ENCODE assay signal across 9 cellular contexts in genomic region chr6:7085911-7086310, GRCh38. TPM values are rescaled to one million over a fixed set of nuclear protein-coding genes. Genes with fewer than 3 reads are reported as not detected.
DNase-seq lines count a peak whose midpoint lies in the region; ATAC-seq and TF ChIP-seq lines count a peak whose summit lies in the region.
"Had no signal": no experiment of that assay in that cellular context is flagged by ENCODE, and none has a peak within 500 bp of the region (broad histone marks: within the 10 kb centered on the region; RNA-seq: fewer than 3 reads in every experiment).

No MANE protein-coding gene starts in this region.

- H3K9me3 ChIP-seq in CD4-positive, CD25-positive, alpha-beta regulatory T cell (ENCODE audit: control insufficient read depth in 2 of 2, low read length in 2 of 2), result no peaks in the 10 kb centered on the region
- H3K9me3 ChIP-seq in spleen, result no peaks in the 10 kb centered on the region
- H3K9me3 ChIP-seq: HAP-1 had no signal

- DNase-seq in CD4-positive, CD25-positive, alpha-beta regulatory T cell, result no peak
- DNase-seq in spleen (no peak), osteocyte (ENCODE audit: extremely low spot score, unreplicated experiment) (no peak), nephron progenitor cell (no peak), T1000 (lab: John Stamatoyannopoulos, UW) (no peak)

- intact Hi-C loops in dendritic cell treated with granulocyte-macrophage colony-stimulating factor and Interleukin-4, amounts not matched to agents 40 ng/mL and 50 ng/mL, for 4 days (cut with micrococcal nuclease), result no loop called here
- intact Hi-C loops in spleen (cut with DNase I; ENCODE audit: low total_unique reads), result no loop called here

- H3K79me2 ChIP-seq in KMS-11 (ENCODE audit: insufficient read depth, low read depth), result no peaks in the 10 kb centered on the region

- peaks cover 12 to 35% (median 22%) of the 10 kb centered on the region in 4 donors for H3K4me1 Mint-ChIP-seq in CD4-positive, CD25-positive, alpha-beta regulatory T cell
- H3K4me1 Mint-ChIP-seq in dendritic cell treated with granulocyte-macrophage colony-stimulating factor and Interleukin-4, amounts not matched to agents 40 ng/mL and 50 ng/mL, for 4 days (ENCODE audit: low read depth), result peaks cover 32% of the 10 kb centered on the region
- H3K4me1 Mint-ChIP-seq in osteocyte (ENCODE audit: unreplicated experiment), result peaks cover 22% of the 10 kb centered on the region
- peaks cover 22% of the 10 kb centered on the region for H3K4me1 Mint-ChIP-seq in nephron progenitor cell

- peak overlapping the region; percentile 81; the same call in 1 of the 2 replicates for H3K4me2 ChIP-seq in KMS-11

- H3K27ac ChIP-seq in CD4-positive, CD25-positive, alpha-beta regulatory T cell (ENCODE audit: insufficient read depth, low read length, poor library complexity, severe bottlenecking), result no peak overlapping the region
- no peak overlapping the region; the same call in 1 of the 2 replicates for H3K27ac ChIP-seq in KMS-11
- H3K27ac ChIP-seq in spleen, result peak overlapping the region; percentile 51 to 80 (median 72)

- peak overlapping the region in 2 of 3 donors; percentile 87 to 92 for H3K27ac Mint-ChIP-seq in CD4-positive, CD25-positive, alpha-beta regulatory T cell
- H3K27ac Mint-ChIP-seq in dendritic cell treated with granulocyte-macrophage colony-stimulating factor and Interleukin-4, amounts not matched to agents 40 ng/mL and 50 ng/mL, for 4 days, result peak overlapping the region; percentile 81
- no peak overlapping the region for H3K27ac Mint-ChIP-seq in osteocyte (ENCODE audit: unreplicated experiment)
- no peak overlapping the region for H3K27ac Mint-ChIP-seq in nephron progenitor cell

- 62 to 90% (median 70%) methylated on average over 1 of the region's 1 CpG for WGBS in spleen, 5 donors

- no peak for ATAC-seq in CD4-positive, CD25-positive, alpha-beta regulatory T cell (ENCODE audit: low read depth in 2 of 2)
- ATAC-seq in GM19043 (IDR thresholded peaks at IDR 0.05; ENCODE audit: low read depth, unreplicated experiment), result peak; percentile 42

- H3K27me3 Mint-ChIP-seq in CD4-positive, CD25-positive, alpha-beta regulatory T cell, result peaks cover 21% of the 10 kb centered on the region
- no peaks in the 10 kb centered on the region for H3K27me3 Mint-ChIP-seq in dendritic cell treated with granulocyte-macrophage colony-stimulating factor and Interleukin-4, amounts not matched to agents 40 ng/mL and 50 ng/mL, for 4 days
- H3K27me3 Mint-ChIP-seq in osteocyte (ENCODE audit: unreplicated experiment) (no peaks in the 10 kb centered on the region), nephron progenitor cell (ENCODE audit: low read depth, poor library complexity) (no peaks in the 10 kb centered on the region)

- H3K9me3 Mint-ChIP-seq in CD4-positive, CD25-positive, alpha-beta regulatory T cell, result peaks cover 0 to 1% (median 0%) of the 10 kb centered on the region in 7 donors
- no peaks in the 10 kb centered on the region for H3K9me3 Mint-ChIP-seq in dendritic cell treated with granulocyte-macrophage colony-stimulating factor and Interleukin-4, amounts not matched to agents 40 ng/mL and 50 ng/mL, for 4 days
- no peaks in the 10 kb centered on the region for H3K9me3 Mint-ChIP-seq in osteocyte (ENCODE audit: unreplicated experiment)
- H3K9me3 Mint-ChIP-seq in nephron progenitor cell, result no peaks in the 10 kb centered on the region

- H3K36me3 ChIP-seq in CD4-positive, CD25-positive, alpha-beta regulatory T cell (ENCODE audit: control insufficient read depth, insufficient read depth, low read length), result no peaks in the 10 kb centered on the region
- no peaks in the 10 kb centered on the region for H3K36me3 ChIP-seq in KMS-11 (ENCODE audit: insufficient read depth)
- no peaks in the 10 kb centered on the region for H3K36me3 ChIP-seq in spleen
- H3K36me3 ChIP-seq: HAP-1 had no signal

- H3K4me1 ChIP-seq in CD4-positive, CD25-positive, alpha-beta regulatory T cell (ENCODE audit: control insufficient read depth, insufficient read depth, low read length, poor library complexity, severe bottlenecking), result peaks cover 22% of the 10 kb centered on the region
- H3K4me1 ChIP-seq in KMS-11 (ENCODE audit: low read depth, poor library complexity, severe bottlenecking), result peaks cover 35% of the 10 kb centered on the region
- peaks cover 15 to 32% (median 26%) of the 10 kb centered on the region in 6 donors for H3K4me1 ChIP-seq in spleen

- H3K4me3 Mint-ChIP-seq in CD4-positive, CD25-positive, alpha-beta regulatory T cell, result peak overlapping the region in 2 of 4 donors; percentile 85 to 89
- no peak overlapping the region for H3K4me3 Mint-ChIP-seq in dendritic cell treated with granulocyte-macrophage colony-stimulating factor and Interleukin-4, amounts not matched to agents 40 ng/mL and 50 ng/mL, for 4 days
- H3K4me3 Mint-ChIP-seq in osteocyte (ENCODE audit: unreplicated experiment) (no peak overlapping the region), nephron progenitor cell (no peak overlapping the region)

- no peak for TF ChIP-seq CTCF in KMS-11 (conservative IDR thresholded peaks at IDR 0.05; ENCODE audit: low read depth, low read length)
- TF ChIP-seq CTCF in spleen (IDR thresholded peaks at IDR 0.05 in 8 of 11, conservative IDR thresholded peaks at IDR 0.05 in 3 of 11), result no peak
- TF ChIP-seq CTCF in osteocyte (IDR thresholded peaks at IDR 0.05), result no peak
- no peak for TF ChIP-seq CTCF in nephron progenitor cell (IDR thresholded peaks at IDR 0.05)

- no peak for TF ChIP-seq POLR2A in spleen (IDR thresholded peaks at IDR 0.05)

- no peaks in the 10 kb centered on the region for H3K36me3 Mint-ChIP-seq in CD4-positive, CD25-positive, alpha-beta regulatory T cell
- H3K36me3 Mint-ChIP-seq in dendritic cell treated with granulocyte-macrophage colony-stimulating factor and Interleukin-4, amounts not matched to agents 40 ng/mL and 50 ng/mL, for 4 days (ENCODE audit: low read depth), result peaks cover 23% of the 10 kb centered on the region
- no peaks in the 10 kb centered on the region for H3K36me3 Mint-ChIP-seq in osteocyte (ENCODE audit: unreplicated experiment)
- H3K36me3 Mint-ChIP-seq in nephron progenitor cell (ENCODE audit: low read depth), result no peaks in the 10 kb centered on the region

- H3K9ac ChIP-seq in KMS-11, result no peak overlapping the region

- no peaks in the 10 kb centered on the region for H3K27me3 ChIP-seq in CD4-positive, CD25-positive, alpha-beta regulatory T cell (ENCODE audit: control insufficient read depth, insufficient read depth, low read length)
- H3K27me3 ChIP-seq in KMS-11 (ENCODE audit: insufficient read depth, low read depth) (no peaks in the 10 kb centered on the region), spleen (replicated peaks in 1 of 7) (no peaks in the 10 kb centered on the region)

- H4K20me1 ChIP-seq in KMS-11 (ENCODE audit: insufficient read depth), result no peaks in the 10 kb centered on the region

- no peak overlapping the region for H2AFZ ChIP-seq in KMS-11 (ENCODE audit: low read depth)

- no peak overlapping the region for H3K4me3 ChIP-seq in CD4-positive, CD25-positive, alpha-beta regulatory T cell (ENCODE audit: low read depth, low read length)
- H3K4me3 ChIP-seq in KMS-11 (IDR thresholded peaks at IDR 0.05; ENCODE audit: insufficient read depth, low read depth, low read length), result no peak overlapping the region
- peak overlapping the region in 1 of 8 donors; percentile 61 for H3K4me3 ChIP-seq in spleen
- H3K4me3 ChIP-seq: HAP-1 had no signal

RNA-seq across cellular contexts. Expression of gene RREB1, which starts 21.9 kb away (rescaled TPM):
- 45.2 TPM for total RNA-seq in CD4-positive, CD25-positive, alpha-beta regulatory T cell
- polyA plus RNA-seq in CD4-positive, CD25-positive, alpha-beta regulatory T cell, result 1 to 10 TPM; 1.2 to 3.8 (median 2.1) TPM
- total RNA-seq in spleen (10 to 100 TPM; 48.5 to 72.0 (median 58.1) TPM), osteocyte (29.4 and 29.9 TPM in 2 replicates)
- polyA plus RNA-seq in spleen, result 1 to 10 TPM; 3.2 to 7.4 (median 4.7) TPM

Comparison
In these comparisons a context has a peak if more than half of its experiments do, and no peak if none do; other contexts are left out.
1. H3K27ac ChIP-seq: peak in spleen (8 of 8); none in CD4-positive, CD25-positive, alpha-beta regulatory T cell (single experiment) and KMS-11 (single experiment).
2. H3K27ac Mint-ChIP-seq: peak in CD4-positive, CD25-positive, alpha-beta regulatory T cell (2 of 3) and dendritic cell treated with granulocyte-macrophage colony-stimulating factor and Interleukin-4, amounts not matched to agents 40 ng/mL and 50 ng/mL, for 4 days (single experiment); none in osteocyte (single experiment) and nephron progenitor cell (single experiment).